1 cellular context compared by ENCODE assay signal in the genomic region with DNA sequence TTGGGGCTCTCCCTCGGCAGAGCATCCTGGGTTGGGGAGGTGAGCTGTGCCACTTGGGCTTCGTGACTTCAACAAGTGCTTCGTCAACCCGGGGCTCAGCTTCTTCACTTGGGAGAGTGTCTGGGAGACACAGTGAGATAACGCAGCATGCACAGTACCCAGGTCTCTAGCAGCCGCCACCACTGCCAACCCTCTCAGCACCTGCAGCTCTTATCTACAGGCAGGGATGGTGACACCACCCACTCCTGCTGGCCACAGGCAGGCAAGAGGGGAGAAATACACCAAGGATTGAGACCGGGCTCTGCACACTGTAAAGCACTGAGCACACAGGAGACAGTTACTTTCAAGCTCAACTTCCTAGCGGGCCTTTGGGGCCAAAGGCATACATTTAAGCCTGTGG.
TF ChIP-seq lines count a peak whose summit lies in the region.

No MANE protein-coding gene starts in this region.

TF ChIP-seq in WTC11, 78 proteins besides CTCF, POLR2A, EP300 and RAD21 (continued from another document):
- TF ChIP-seq FOXJ3 (CRISPR knock-in tag; IDR thresholded peaks at IDR 0.05; ENCODE audit: borderline replicate concordance) (no peak), ZNF138 (CRISPR knock-in tag; conservative IDR thresholded peaks at IDR 0.05) (no peak), RORB (CRISPR knock-in tag; IDR thresholded peaks at IDR 0.05) (no peak), PREB (CRISPR knock-in tag; IDR thresholded peaks at IDR 0.05; ENCODE audit: borderline replicate concordance) (no peak), SMAD4 (CRISPR knock-in tag; IDR thresholded peaks at IDR 0.05) (no peak)
- TF ChIP-seq, protein P1, sequence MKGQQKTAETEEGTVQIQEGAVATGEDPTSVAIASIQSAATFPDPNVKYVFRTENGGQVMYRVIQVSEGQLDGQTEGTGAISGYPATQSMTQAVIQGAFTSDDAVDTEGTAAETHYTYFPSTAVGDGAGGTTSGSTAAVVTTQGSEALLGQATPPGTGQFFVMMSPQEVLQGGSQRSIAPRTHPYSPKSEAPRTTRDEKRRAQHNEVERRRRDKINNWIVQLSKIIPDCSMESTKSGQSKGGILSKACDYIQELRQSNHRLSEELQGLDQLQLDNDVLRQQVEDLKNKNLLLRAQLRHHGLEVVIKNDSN (CRISPR knock-in tag; IDR thresholded peaks at IDR 0.05): no peak
